In the genomic region with DNA sequence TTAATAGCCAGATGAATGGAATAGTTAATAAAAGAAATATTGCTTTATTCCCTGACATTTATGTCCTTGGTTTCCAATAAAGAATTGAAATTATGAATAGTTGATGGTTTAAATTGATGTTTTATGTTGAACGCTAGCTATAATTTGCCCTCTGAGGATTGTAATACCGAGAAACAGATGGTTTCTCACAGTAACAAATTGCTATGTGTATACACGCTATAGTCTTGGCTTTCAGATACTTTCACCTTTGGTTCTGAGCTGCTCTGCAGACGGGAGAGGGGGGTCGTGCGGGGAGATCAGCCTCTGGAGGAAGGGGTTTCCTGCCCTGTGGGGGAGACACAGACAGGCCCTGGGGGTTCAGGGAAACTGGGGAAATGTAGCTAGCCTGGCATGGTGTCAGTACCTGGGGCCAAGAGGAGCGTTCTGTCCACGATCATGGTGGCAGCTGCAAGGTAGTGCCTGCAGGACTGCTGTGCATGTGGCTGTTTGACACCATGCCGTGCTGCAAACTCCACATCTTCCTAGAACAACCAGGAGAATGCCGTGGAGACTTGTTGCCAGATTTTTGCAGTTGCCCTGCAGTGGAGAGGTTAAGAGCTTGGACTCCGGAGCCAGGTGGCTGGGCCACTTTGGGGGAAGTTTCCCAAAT, we compare ENCODE assay signal across 12 cellular contexts.
DNase-seq lines count a peak whose midpoint lies in the region; ATAC-seq, FAIRE-seq and TF ChIP-seq lines count a peak whose summit lies in the region.
"Had no signal": no experiment of that assay in that cellular context is flagged by ENCODE, and none has a peak within 500 bp of the region (broad histone marks: within the 10 kb centered on the region; RNA-seq: fewer than 3 reads in every experiment).

No MANE protein-coding gene starts in this region.

- peaks cover 26% of the 10 kb centered on the region for H3K4me1 ChIP-seq in HUES64 (ENCODE audit: insufficient read depth, low read length)
- H3K4me1 ChIP-seq in GM12878 (ENCODE audit: control insufficient read depth, insufficient read depth, low read length), result peaks cover 77% of the 10 kb centered on the region
- H3K4me1 ChIP-seq in psoas muscle, result peaks cover 24% of the 10 kb centered on the region
- H3K4me1 ChIP-seq: SJSA1 had no signal

- TF ChIP-seq POLR2A in GM12878 (IDR thresholded peaks at IDR 0.05; ENCODE audit: low read depth, low read length), result no peak

- no peaks in the 10 kb centered on the region for H3K27me3 ChIP-seq in HUES64 (ENCODE audit: insufficient read depth, low read length)
- no peaks in the 10 kb centered on the region; a peak in 1 of 4 replicates for H3K27me3 ChIP-seq in GM12878 (replicated peaks in 1 of 2; ENCODE audit: control insufficient read depth in 2 of 2, insufficient read depth in 2 of 2, low read length in 1 of 2)
- H3K27me3 ChIP-seq in psoas muscle (ENCODE audit: insufficient read depth in 3 of 3, low read length in 2 of 3), result no peaks in the 10 kb centered on the region
- no peaks in the 10 kb centered on the region for H3K27me3 ChIP-seq in dorsolateral prefrontal cortex
- H3K27me3 ChIP-seq: SJSA1 had no signal

- H3K9me3 Mint-ChIP-seq in T-cell, result no peaks in the 10 kb centered on the region
- H3K9me3 Mint-ChIP-seq: activated naive CD8-positive, alpha-beta T cell treated with anti-CD3 and anti-CD28 coated beads, Interleukin-2, amount 50 U/mL, for 24 hours; activated T-cell treated with anti-CD3 and anti-CD28 coated beads, Interleukin-2, amount 50 U/mL, for 4 hours had no signal

- H3K36me3 Mint-ChIP-seq in T-cell, result peaks cover 17% of the 10 kb centered on the region

- H3K9me3 ChIP-seq in HUES64 (ENCODE audit: insufficient read depth, low read depth, low read length), result no peaks in the 10 kb centered on the region
- peaks cover 11% of the 10 kb centered on the region; the same call in 2 of the 3 replicates for H3K9me3 ChIP-seq in GM12878 (replicated peaks; ENCODE audit: control insufficient read depth, insufficient read depth, low read length)
- H3K9me3 ChIP-seq in psoas muscle, result no peaks in the 10 kb centered on the region
- H3K9me3 ChIP-seq: SJSA1 had no signal

- peak; percentile 76 for DNase-seq in GM12865 (ENCODE audit: low read depth)
- DNase-seq in GM12878 (ENCODE audit: low read depth, low spot score), result no peak
- no peak for DNase-seq in psoas muscle
- no peak for DNase-seq in dorsolateral prefrontal cortex
- no peak for DNase-seq in left colon
- DNase-seq in T-cell, result no peak
- DNase-seq: activated naive CD8-positive, alpha-beta T cell treated with anti-CD3 and anti-CD28 coated beads, Interleukin-2, amount 50 U/mL, for 24 hours; activated T-cell treated with anti-CD3 and anti-CD28 coated beads, Interleukin-2, amount 50 U/mL, for 4 hours; central memory CD4-positive, alpha-beta T cell; NCI-H345 had no signal

- no peaks in the 10 kb centered on the region for H3K36me3 ChIP-seq in HUES64 (ENCODE audit: insufficient read depth, low read length)
- H3K36me3 ChIP-seq in GM12878 (ENCODE audit: control insufficient read depth in 2 of 2, insufficient read depth in 2 of 2, low read length in 1 of 2), result peaks cover 3 to 4% of the 10 kb centered on the region in 2 experiments; a peak in 3 of 4 replicates
- no peaks in the 10 kb centered on the region for H3K36me3 ChIP-seq in psoas muscle (ENCODE audit: insufficient read depth in 1 of 2, low read depth in 1 of 2)

- H3K4me1 Mint-ChIP-seq in T-cell, result peaks cover 15 to 30% (median 28%) of the 10 kb centered on the region in 3 donors

- peak in 1 of 2 experiments; percentile 63; a peak in 1 of 4 replicates for TF ChIP-seq EP300 in GM12878 (IDR thresholded peaks at IDR 0.05; ENCODE audit: borderline replicate concordance in 1 of 2, control insufficient read depth in 1 of 2, low read depth in 2 of 2, low read length in 2 of 2)

- H3K9ac ChIP-seq in HUES64 (ENCODE audit: low read depth, low read length) (no peak overlapping the region), GM12878 (ENCODE audit: control insufficient read depth, insufficient read depth, low read length) (peak overlapping the region; percentile 53)

- CTCF ChIA-PET in GM12878 (lab: Yijun Ruan, JAX), result interaction anchor here (0.5 to 2.5 kb wide), 10 partner anchors 9 to 167 kb away, joined by 3 to 9 read pairs (median 3); a partner anchor contains a TSS
- CTCF ChIA-PET in T-cell (lab: Charles Lee), result no interaction called here

- H3K27ac ChIP-seq in HUES64 (ENCODE audit: low read depth, low read length), result peak overlapping the region; percentile 22
- peak overlapping the region; percentile 85 for H3K27ac ChIP-seq in GM12878 (ENCODE audit: control insufficient read depth, insufficient read depth)
- H3K27ac ChIP-seq in psoas muscle, result peak overlapping the region; percentile 50
- H3K27ac ChIP-seq in dorsolateral prefrontal cortex, result no peak overlapping the region
- H3K27ac ChIP-seq: SJSA1 had no signal

- WGBS in HUES64, result 74% methylated on average over 11 of the region's 11 CpGs
- WGBS in GM12878 (ENCODE audit: insufficient coverage, insufficient replicate concordance, low lambda C conversion rate, missing lambda C conversion rate), result 21% methylated on average over 11 of the region's 11 CpGs
- WGBS in psoas muscle, 3 donors, result 51 to 74% (median 57%) methylated on average over 11 of the region's 11 CpGs

- ATAC-seq in GM12878, result peak; percentile 58
- peak in 3 of 4 donors; percentile 28 to 48 (median 45) for ATAC-seq in psoas muscle
- ATAC-seq in left colon, result no peak
- ATAC-seq in T-cell (replicated peaks in 1 of 4), result no peak
- ATAC-seq: activated naive CD8-positive, alpha-beta T cell treated with anti-CD3 and anti-CD28 coated beads, Interleukin-2, amount 50 U/mL, for 24 hours; activated T-cell treated with anti-CD3 and anti-CD28 coated beads, Interleukin-2, amount 50 U/mL, for 4 hours had no signal

- H3K27ac Mint-ChIP-seq in T-cell, result no peak overlapping the region
- H3K27ac Mint-ChIP-seq: activated naive CD8-positive, alpha-beta T cell treated with anti-CD3 and anti-CD28 coated beads, Interleukin-2, amount 50 U/mL, for 24 hours had no signal

- no peaks in the 10 kb centered on the region for H4K20me1 ChIP-seq in GM12878 (ENCODE audit: control insufficient read depth, insufficient read depth)

- BruUV-seq in GM12878 (replicated peaks; lab: Mats Ljungman, UMichigan), result no TSS peak

- no peak for TF ChIP-seq CTCF in GM12865 (IDR thresholded peaks at IDR 0.05; ENCODE audit: insufficient read depth, low read depth, low read length, missing control alignments)
- TF ChIP-seq CTCF in GM12878 (IDR thresholded peaks at IDR 0.05 in 2 of 3, conservative IDR thresholded peaks at IDR 0.05 in 1 of 3; ENCODE audit: control insufficient read depth in 2 of 3, extremely low read depth in 1 of 3, insufficient read depth in 1 of 3, low read depth in 3 of 3, low read length in 3 of 3), result no peak
- TF ChIP-seq CTCF in psoas muscle (IDR thresholded peaks at IDR 0.05), result no peak
- TF ChIP-seq CTCF in dorsolateral prefrontal cortex (IDR thresholded peaks at IDR 0.05 in 54 of 56, conservative IDR thresholded peaks at IDR 0.05 in 2 of 56; ENCODE audit: low read depth in 1 of 56, partially characterized antibody in 56 of 56), result no peak

- RAD21 ChIA-PET in GM12878 (lab: Charles Lee; ENCODE audit: unreplicated experiment), result interaction anchor here (0.6 to 3.2 kb wide), 20 partner anchors 9 to 250 kb away, joined by 3 to 32 read pairs (median 6); a partner anchor contains a TSS

- SMC1A ChIA-PET in GM12878 (lab: Charles Lee; ENCODE audit: uncharacterized antibody, unreplicated experiment), result interaction anchor here (0.7 to 4.0 kb wide), 29 partner anchors 9 to 252 kb away, joined by 3 to 29 read pairs (median 5); a partner anchor contains a TSS

- H2AFZ ChIP-seq in GM12878 (ENCODE audit: control insufficient read depth, low read depth, low read length), result no peak overlapping the region

- H3K4me3 Mint-ChIP-seq in T-cell, result no peak overlapping the region
- H3K4me3 Mint-ChIP-seq: activated naive CD8-positive, alpha-beta T cell treated with anti-CD3 and anti-CD28 coated beads, Interleukin-2, amount 50 U/mL, for 24 hours; activated T-cell treated with anti-CD3 and anti-CD28 coated beads, Interleukin-2, amount 50 U/mL, for 4 hours had no signal

- peaks cover 17% of the 10 kb centered on the region for H3K79me2 ChIP-seq in GM12878 (ENCODE audit: control insufficient read depth, insufficient read depth, low read length)

- intact Hi-C loops in GM12878 (cut with micrococcal nuclease; ENCODE audit: unreplicated experiment), result loop anchor here (2.0 kb wide), 1 partner anchor 28 kb away; no protein-coding TSS in a partner anchor
- intact Hi-C loops in psoas muscle (cut with DNase I), result no loop called here
- intact Hi-C loops in dorsolateral prefrontal cortex (cut with DNase I), result no loop called here
- intact Hi-C loops in left colon (cut with DNase I, micrococcal nuclease), result no loop called here

- TF ChIP-seq RAD21 in GM12878 (IDR thresholded peaks at IDR 0.05; ENCODE audit: insufficient read depth, low read depth, low read length), result no peak

- H3K4me3 ChIP-seq in GM12865 (ENCODE audit: low read depth, low read length) (peak overlapping the region; percentile 29; the same call in 1 of the 2 replicates), HUES64 (ENCODE audit: low read length) (no peak overlapping the region), GM12878 (no peak overlapping the region; the same call in 1 of the 2 replicates), psoas muscle (no peak overlapping the region), dorsolateral prefrontal cortex (no peak overlapping the region)
- H3K4me3 ChIP-seq: SJSA1 had no signal

- in situ Hi-C loops in GM12878 (cut with MboI), result no loop called here

- no peaks in the 10 kb centered on the region for H3K27me3 Mint-ChIP-seq in T-cell
- H3K27me3 Mint-ChIP-seq: activated naive CD8-positive, alpha-beta T cell treated with anti-CD3 and anti-CD28 coated beads, Interleukin-2, amount 50 U/mL, for 24 hours had no signal

- FAIRE-seq in GM12878 (lab: Jason Lieb, UNC), result no peak

- H3K4me2 ChIP-seq in GM12878 (ENCODE audit: control insufficient read depth, insufficient read depth), result peak overlapping the region; percentile 80

- POLR2A ChIA-PET in GM12878 (lab: Charles Lee) (interaction anchor here (0.6 to 2.6 kb wide), 10 partner anchors 19 to 302 kb away, joined by 3 to 27 read pairs (median 4); a partner anchor contains a TSS), T-cell (lab: Charles Lee) (no interaction called here)

TF ChIP-seq in GM12878, 131 proteins besides CTCF, POLR2A, EP300 and RAD21 (continues in another document):
- peak; percentile 55 for TF ChIP-seq TCF12 (IDR thresholded peaks at IDR 0.05; ENCODE audit: low read depth, low read length)
- no peak for TF ChIP-seq CBX3 (IDR thresholded peaks at IDR 0.05; ENCODE audit: borderline replicate concordance, low read depth)
- 0 out of 2 replicates have a peak, but pooled peaks have one; percentile 8 for TF ChIP-seq YY1 (IDR thresholded peaks at IDR 0.05; ENCODE audit: low read depth, low read length)
- TF ChIP-seq HDGF (IDR thresholded peaks at IDR 0.05), result peak; percentile 62; the same call in 1 of the 2 replicates

Comparison
In these comparisons a context has a peak if more than half of its experiments do, and no peak if none do; other contexts are left out.
1. H3K27ac ChIP-seq: peak in HUES64 (single experiment), GM12878 (single experiment) and psoas muscle (single experiment); none in dorsolateral prefrontal cortex (0 of 59).
2. ATAC-seq: peak in GM12878 (single experiment) and psoas muscle (3 of 4); none in left colon (single experiment) and T-cell (0 of 4).